In genomic region chr20:3796477-3797225, GRCh38 we compare ENCODE assay signal across 8 cellular contexts. TPM values are rescaled to one million over a fixed set of nuclear protein-coding genes. Genes with fewer than 3 reads are reported as not detected.
DNase-seq lines count a peak whose midpoint lies in the region; ATAC-seq and TF ChIP-seq lines count a peak whose summit lies in the region.

No MANE protein-coding gene starts in this region.

- 11 to 13% (median 12%) methylated on average over 30 to 33 of the region's 33 CpGs for WGBS in ovary, 3 donors

- peaks cover 54% of the 10 kb centered on the region for H3K4me1 Mint-ChIP-seq in activated naive CD4-positive, alpha-beta T cell treated with anti-CD3 and anti-CD28 coated beads, Interleukin-2, amount 50 U/mL, for 24 hours
- H3K4me1 Mint-ChIP-seq in endothelial cell (ENCODE audit: unreplicated experiment): peaks cover 13% of the 10 kb centered on the region

- intact Hi-C loops in ovary (cut with DNase I): no loop called here

- H3K4me3 Mint-ChIP-seq in activated naive CD4-positive, alpha-beta T cell treated with anti-CD3 and anti-CD28 coated beads, Interleukin-2, amount 50 U/mL, for 24 hours: peak overlapping the region; percentile 90
- H3K4me3 Mint-ChIP-seq in endothelial cell (ENCODE audit: unreplicated experiment): peak overlapping the region; percentile 67

- H3K9me3 ChIP-seq in OCI-LY3 (ENCODE audit: insufficient read depth, low read length) (no peaks in the 10 kb centered on the region), ovary (no peaks in the 10 kb centered on the region)

- no peak overlapping the region for H2AFZ ChIP-seq in OCI-LY3 (ENCODE audit: low read depth, low read length)

- peaks cover 2% of the 10 kb centered on the region for H3K36me3 Mint-ChIP-seq in activated naive CD4-positive, alpha-beta T cell treated with anti-CD3 and anti-CD28 coated beads, Interleukin-2, amount 50 U/mL, for 24 hours
- no peaks in the 10 kb centered on the region for H3K36me3 Mint-ChIP-seq in endothelial cell (ENCODE audit: low read depth, unreplicated experiment)

- no peaks in the 10 kb centered on the region for H4K20me1 ChIP-seq in OCI-LY3 (ENCODE audit: insufficient read depth, low read length)

- H3K27me3 Mint-ChIP-seq in activated naive CD4-positive, alpha-beta T cell treated with anti-CD3 and anti-CD28 coated beads, Interleukin-2, amount 50 U/mL, for 24 hours: no peaks in the 10 kb centered on the region
- peaks cover 12% of the 10 kb centered on the region for H3K27me3 Mint-ChIP-seq in endothelial cell (ENCODE audit: unreplicated experiment)

- H3K27me3 ChIP-seq in OCI-LY3 (ENCODE audit: low read depth, low read length) (no peaks in the 10 kb centered on the region), ovary (no peaks in the 10 kb centered on the region)

- H3K4me2 ChIP-seq in OCI-LY3 (ENCODE audit: low read length): peak overlapping the region; percentile 68

- peaks cover 8% of the 10 kb centered on the region for H3K79me2 ChIP-seq in OCI-LY3 (ENCODE audit: low read length)

- peaks cover 26% of the 10 kb centered on the region for H3K4me1 ChIP-seq in OCI-LY3 (ENCODE audit: low read length)
- H3K4me1 ChIP-seq in ovary (ENCODE audit: insufficient read depth): peaks cover 2% of the 10 kb centered on the region

- H3K4me3 ChIP-seq in OCI-LY3 (ENCODE audit: low read length): peak overlapping the region; percentile 86
- peak overlapping the region; percentile 47 for H3K4me3 ChIP-seq in ovary

- H3K36me3 ChIP-seq in OCI-LY3 (replicated peaks; ENCODE audit: low read depth, low read length) (peaks cover 19% of the 10 kb centered on the region), ovary (no peaks in the 10 kb centered on the region)

- peak overlapping the region; percentile 73 for H3K9ac ChIP-seq in OCI-LY3 (ENCODE audit: low read length)

- H3K27ac ChIP-seq in OCI-LY3 (ENCODE audit: low read length): peak overlapping the region; percentile 10; the same call in 1 of the 2 replicates
- H3K27ac ChIP-seq in ovary: peak overlapping the region; percentile 26 to 92

- H3K9me3 Mint-ChIP-seq in activated naive CD4-positive, alpha-beta T cell treated with anti-CD3 and anti-CD28 coated beads, Interleukin-2, amount 50 U/mL, for 24 hours: no peaks in the 10 kb centered on the region
- no peaks in the 10 kb centered on the region for H3K9me3 Mint-ChIP-seq in endothelial cell (ENCODE audit: unreplicated experiment)

- ATAC-seq in omental fat pad (ENCODE audit: low FRiP score): no peak

- TF ChIP-seq EP300 in ovary (IDR thresholded peaks at IDR 0.05): no peak

- no peak for TF ChIP-seq POLR2A in ovary (IDR thresholded peaks at IDR 0.05)

- no peak for DNase-seq in activated naive CD4-positive, alpha-beta T cell treated with Interleukin-2 at 50 U/mL for 16 hours
- DNase-seq in endothelial cell (ENCODE audit: low spot score) (no peak), ovary (no peak), MV-4-11 (lab: John Stamatoyannopoulos, UW) (no peak), omental fat pad (ENCODE audit: low spot score) (no peak), GM20000 (ENCODE audit: low spot score) (no peak)

- H3K27ac Mint-ChIP-seq in activated naive CD4-positive, alpha-beta T cell treated with anti-CD3 and anti-CD28 coated beads, Interleukin-2, amount 50 U/mL, for 24 hours: no peak overlapping the region
- no peak overlapping the region for H3K27ac Mint-ChIP-seq in endothelial cell (ENCODE audit: unreplicated experiment)

- TF ChIP-seq CTCF in OCI-LY3 (IDR thresholded peaks at IDR 0.05; ENCODE audit: low read depth, low read length) (no peak), endothelial cell (IDR thresholded peaks at IDR 0.05; ENCODE audit: unreplicated experiment) (no peak), ovary (IDR thresholded peaks at IDR 0.05) (no peak), omental fat pad (IDR thresholded peaks at IDR 0.05) (no peak), GM20000 (IDR thresholded peaks at IDR 0.05; ENCODE audit: extremely low read depth, missing control alignments) (no peak)

RNA-seq across cellular contexts. Expression of gene CDC25B, which starts 0.5 kb away (rescaled TPM):
- 10.4 TPM for total RNA-seq in endothelial cell (ENCODE audit: unreplicated experiment)
- total RNA-seq in ovary: 10 to 100 TPM; 19.1 to 47.8 (median 35.6) TPM
- 10 to 100 TPM; 17.9 to 29.0 TPM for polyA plus RNA-seq in ovary
- total RNA-seq in omental fat pad: 10 to 100 TPM; 11.7 to 44.3 (median 25.6) TPM

RNA-seq across cellular contexts. Expression of gene CENPB, which starts 10.1 kb away (rescaled TPM):
- 57.9 TPM for total RNA-seq in endothelial cell (ENCODE audit: unreplicated experiment)
- total RNA-seq in ovary: 100 to 1,000 TPM in 2 of 7 donors, 10 to 100 TPM in 5; 43.8 to 119 (median 97.8) TPM
- polyA plus RNA-seq in ovary: 10 to 100 TPM; 15.4 to 67.1 TPM
- total RNA-seq in omental fat pad: 10 to 100 TPM; 52.2 to 98.4 (median 76.8) TPM

RNA-seq across cellular contexts. Expression of gene SPEF1, which starts 15.4 kb away (rescaled TPM):
- total RNA-seq in endothelial cell (ENCODE audit: unreplicated experiment) (0.23 TPM), ovary (10 to 100 TPM in 1 of 7 donors, 1 to 10 TPM in 2, under 1 TPM in 2, not detected in 2; 0.43 to 27.9 (median 1.4) TPM), omental fat pad (under 1 TPM in 1 of 4 donors, not detected in 3; 0.56 TPM)
- under 1 TPM in 1 of 2 donors, not detected in 1; 0.54 TPM for polyA plus RNA-seq in ovary

RNA-seq across cellular contexts. Expression of gene AP5S1, which starts 23.7 kb away (rescaled TPM):
- total RNA-seq in endothelial cell (ENCODE audit: unreplicated experiment): 9.9 TPM
- 10 to 100 TPM in 5 of 7 donors, 1 to 10 TPM in 2; 6.8 to 15.3 (median 12.0) TPM for total RNA-seq in ovary
- 1 to 10 TPM; 2.9 to 6.8 TPM for polyA plus RNA-seq in ovary
- total RNA-seq in omental fat pad: 10 to 100 TPM; 10.9 to 19.2 (median 11.4) TPM

RNA-seq across cellular contexts. Expression of gene ADISSP, which starts 29.1 kb away (rescaled TPM):
- total RNA-seq in endothelial cell (ENCODE audit: unreplicated experiment) (18.0 TPM), ovary (100 to 1,000 TPM in 1 of 7 donors, 10 to 100 TPM in 6; 24.6 to 124 (median 69.1) TPM), omental fat pad (10 to 100 TPM; 19.7 to 32.3 (median 30.3) TPM)
- polyA plus RNA-seq in ovary: 100 to 1,000 TPM in 1 of 2 donors, 10 to 100 TPM in 1; 11.5 to 103 TPM
